Comparison of ENCODE assay signal across 8 cellular contexts in the genomic region with DNA sequence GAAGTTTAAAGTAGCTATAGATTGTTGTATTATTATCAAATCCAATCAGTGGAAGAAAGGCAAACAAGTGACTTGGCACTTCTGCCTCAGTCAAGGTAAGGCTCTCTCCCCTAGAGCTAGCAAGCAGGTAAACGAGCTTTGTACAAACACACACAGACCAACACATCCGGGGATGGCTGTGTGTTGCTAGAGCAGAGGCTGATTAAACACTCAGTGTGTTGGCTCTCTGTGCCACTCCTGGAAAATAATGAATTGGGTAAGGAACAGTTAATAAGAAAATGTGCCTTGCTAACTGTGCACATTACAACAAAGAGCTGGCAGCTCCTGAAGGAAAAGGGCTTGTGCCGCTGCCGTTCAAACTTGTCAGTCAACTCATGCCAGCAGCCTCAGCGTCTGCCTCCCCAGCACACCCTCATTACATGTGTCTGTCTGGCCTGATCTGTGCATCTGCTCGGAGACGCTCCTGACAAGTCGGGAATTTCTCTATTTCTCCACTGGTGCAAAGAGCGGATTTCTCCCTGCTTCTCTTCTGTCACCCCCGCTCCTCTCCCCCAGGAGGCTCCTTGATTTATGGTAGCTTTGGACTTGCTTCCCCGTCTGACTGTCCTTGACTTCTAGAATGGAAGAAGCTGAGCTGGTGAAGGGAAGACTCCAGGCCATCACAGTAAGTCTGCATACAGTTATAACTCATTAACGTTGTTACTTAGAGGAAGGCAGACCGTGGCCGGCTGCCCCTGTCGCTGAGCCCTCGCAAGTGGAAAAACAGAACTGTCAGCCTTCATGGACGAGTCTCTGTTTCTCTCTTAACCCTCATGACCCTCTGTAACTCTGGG. TPM values are rescaled to one million over a fixed set of nuclear protein-coding genes. Genes with fewer than 3 reads are reported as not detected.
A peak's percentile ranks its signal among the peaks of the same experiment; 100 is the strongest.
DNase-seq lines count a peak whose midpoint lies in the region; ATAC-seq, FAIRE-seq and TF ChIP-seq lines count a peak whose summit lies in the region.

A gene with protein sequence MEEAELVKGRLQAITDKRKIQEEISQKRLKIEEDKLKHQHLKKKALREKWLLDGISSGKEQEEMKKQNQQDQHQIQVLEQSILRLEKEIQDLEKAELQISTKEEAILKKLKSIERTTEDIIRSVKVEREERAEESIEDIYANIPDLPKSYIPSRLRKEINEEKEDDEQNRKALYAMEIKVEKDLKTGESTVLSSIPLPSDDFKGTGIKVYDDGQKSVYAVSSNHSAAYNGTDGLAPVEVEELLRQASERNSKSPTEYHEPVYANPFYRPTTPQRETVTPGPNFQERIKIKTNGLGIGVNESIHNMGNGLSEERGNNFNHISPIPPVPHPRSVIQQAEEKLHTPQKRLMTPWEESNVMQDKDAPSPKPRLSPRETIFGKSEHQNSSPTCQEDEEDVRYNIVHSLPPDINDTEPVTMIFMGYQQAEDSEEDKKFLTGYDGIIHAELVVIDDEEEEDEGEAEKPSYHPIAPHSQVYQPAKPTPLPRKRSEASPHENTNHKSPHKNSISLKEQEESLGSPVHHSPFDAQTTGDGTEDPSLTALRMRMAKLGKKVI (plus strand): TSS at position 415 of the 833 bp plus-strand sequence. CDS start 205 bp downstream, at position 620.

- peak within 1 kb of the TSS; percentile 78 for H3K4me2 ChIP-seq in astrocyte (ENCODE audit: low read length)

- peak within 1 kb of the TSS; percentile 50 for H3K9ac ChIP-seq in astrocyte (ENCODE audit: low read length)

- peak within 1 kb of the TSS; percentile 5 for H3K27ac Mint-ChIP-seq in astrocyte (ENCODE audit: unreplicated experiment)

- TF ChIP-seq EP300 in stomach (IDR thresholded peaks at IDR 0.05) = no peak

- 6 to 13% (median 10%) methylated on average over 17 of the region's 17 CpGs for WGBS in stomach, 5 donors

- no peak for TF ChIP-seq POLR2A in stomach (IDR thresholded peaks at IDR 0.05)

- H2AFZ ChIP-seq in astrocyte (ENCODE audit: low read depth, low read length) = peak within 1 kb of the TSS; percentile 68

- no peak within 1 kb of the TSS for H3K27ac ChIP-seq in astrocyte (ENCODE audit: low read depth, low read length)
- peak within 1 kb of the TSS; percentile 9 to 79 (median 61) for H3K27ac ChIP-seq in stomach

- no peaks in the 10 kb centered on the region for H3K27me3 ChIP-seq in astrocyte (ENCODE audit: insufficient read depth, low read length)
- no peaks in the 10 kb centered on the region for H3K27me3 ChIP-seq in stomach

- H3K79me2 ChIP-seq in astrocyte (ENCODE audit: insufficient read depth, low read length) = no peaks in the 10 kb centered on the region

- intact Hi-C loops in stomach (cut with DNase I; ENCODE audit: low total_unique reads) = no loop called here

- no peaks in the 10 kb centered on the region for H4K20me1 ChIP-seq in astrocyte (ENCODE audit: insufficient read depth, low read length)

- H3K36me3 ChIP-seq in astrocyte (ENCODE audit: insufficient read depth, low read length) (no peaks in the 10 kb centered on the region), stomach (no peaks in the 10 kb centered on the region)

- DNase-seq in HT1080 (ENCODE audit: low read depth) (peak; percentile 44), astrocyte (ENCODE audit: low read depth) (peak; percentile 17), iris pigment epithelial cell (ENCODE audit: low read depth) (peak; percentile 34), stomach (peak; percentile 51), NCI-H146 treated with DMSO at 0.1 percent for 48 hours (lab: John Stamatoyannopoulos, UW; ENCODE audit: unreplicated experiment) (no peak)

- no peaks in the 10 kb centered on the region for H3K27me3 Mint-ChIP-seq in astrocyte (ENCODE audit: low read depth, unreplicated experiment)

- no peaks in the 10 kb centered on the region for H3K9me3 ChIP-seq in astrocyte (ENCODE audit: insufficient read depth, low read depth, low read length)
- H3K9me3 ChIP-seq in stomach = no peaks in the 10 kb centered on the region

- H3K36me3 Mint-ChIP-seq in astrocyte (ENCODE audit: low read depth, unreplicated experiment) = no peaks in the 10 kb centered on the region

- no peaks in the 10 kb centered on the region for H3K9me3 Mint-ChIP-seq in astrocyte (ENCODE audit: unreplicated experiment)

- ATAC-seq in HG03025 (IDR thresholded peaks at IDR 0.05; ENCODE audit: low FRiP score, unreplicated experiment) (no peak), GM18858 (IDR thresholded peaks at IDR 0.05; ENCODE audit: unreplicated experiment) (no peak), HG02623 (IDR thresholded peaks at IDR 0.05; ENCODE audit: unreplicated experiment) (no peak)

- no peak for TF ChIP-seq CTCF in astrocyte (IDR thresholded peaks at IDR 0.05; ENCODE audit: insufficient read depth, low read depth, low read length)
- no peak for TF ChIP-seq CTCF in stomach (IDR thresholded peaks at IDR 0.05)

- H3K4me1 Mint-ChIP-seq in astrocyte (ENCODE audit: low read depth, unreplicated experiment) = peaks cover 16% of the 10 kb centered on the region

- FAIRE-seq in astrocyte (lab: Jason Lieb, UNC) = no peak

- H3K4me3 ChIP-seq in astrocyte (ENCODE audit: insufficient read depth, low read depth, low read length) (peak within 1 kb of the TSS; percentile 27), stomach (peak within 1 kb of the TSS; percentile 22 to 40 (median 28))

- H3K4me3 Mint-ChIP-seq in astrocyte (ENCODE audit: unreplicated experiment) = peak within 1 kb of the TSS; percentile 60

- H3K4me1 ChIP-seq in astrocyte (ENCODE audit: insufficient read depth, low read length) (peaks cover 15% of the 10 kb centered on the region), stomach (peaks cover 15 to 34% (median 26%) of the 10 kb centered on the region in 4 donors)

RNA-seq across cellular contexts. Expression of the gene that starts here (rescaled TPM):
- total RNA-seq in HT1080 (2014; rRNA removed; shearing (Covaris generic)) = 0.23 and 0.63 TPM in 2 replicates
- 1.5 and 2.5 TPM in 2 replicates for polyA plus RNA-seq in HT1080 (2015; cell fraction: cytosol; rRNA removed)
- 3.9 and 4.1 TPM in 2 replicates for polyA plus RNA-seq in HT1080 (2015; cell fraction: nucleus; rRNA removed)
- total RNA-seq in astrocyte (0.41 and 0.58 TPM in 2 replicates), stomach (10 to 100 TPM in 1 of 5 donors, 1 to 10 TPM in 4; 1.2 to 16.2 (median 4.6) TPM)
- polyA plus RNA-seq in stomach = 10 to 100 TPM in 1 of 3 donors, 1 to 10 TPM in 2; 1.8 to 15.0 (median 2.6) TPM

Comparison
In these comparisons a context has a peak if more than half of its experiments do, and no peak if none do; other contexts are left out.
1. Peak in DNase-seq, H3K4me3 ChIP-seq, H3K9ac ChIP-seq and H3K4me2 ChIP-seq in astrocyte; RNA of the gene not detected or under 1 TPM.